In the genomic region with DNA sequence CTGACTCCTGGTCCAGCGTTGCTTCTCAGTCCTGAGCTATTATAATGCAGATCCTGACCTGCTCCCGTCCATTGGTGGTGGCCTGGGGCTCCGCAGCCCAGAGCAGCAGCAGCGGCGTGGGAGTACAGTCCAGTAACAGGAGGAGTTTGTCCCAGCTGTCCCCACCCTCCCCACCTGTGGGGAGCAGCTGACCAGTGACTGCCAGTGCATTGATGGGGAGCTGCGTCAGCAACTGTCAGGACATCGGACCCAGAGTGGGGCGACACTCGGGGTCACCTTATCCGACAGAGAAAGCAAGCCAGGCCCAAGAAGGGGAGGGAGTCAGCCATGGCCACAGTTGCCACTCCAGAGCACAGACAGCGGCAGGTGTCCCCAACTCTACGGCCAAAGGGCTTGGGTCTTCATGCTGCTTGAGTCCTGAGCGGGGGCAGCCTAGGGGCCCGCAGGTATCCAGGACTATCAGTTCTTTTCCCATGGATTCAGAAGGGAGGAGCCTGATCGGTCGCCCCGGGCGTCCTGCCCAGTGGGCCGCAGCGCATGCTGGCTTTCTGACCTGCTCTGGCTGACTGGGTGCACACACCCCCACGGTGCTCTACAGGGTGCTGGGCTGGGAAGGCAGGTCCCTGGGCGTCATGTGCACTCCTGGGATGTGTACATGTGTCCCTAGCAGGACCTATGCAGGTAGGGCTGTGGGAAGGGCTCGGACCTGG, we compare ENCODE assay signal across 9 cellular contexts. TPM values are rescaled to one million over a fixed set of nuclear protein-coding genes. Genes with fewer than 3 reads are reported as not detected.
DNase-seq lines count a peak whose midpoint lies in the region; ATAC-seq and TF ChIP-seq lines count a peak whose summit lies in the region.
"Had no signal": no experiment of that assay in that cellular context is flagged by ENCODE, and none has a peak within 500 bp of the region (broad histone marks: within the 10 kb centered on the region; RNA-seq: fewer than 3 reads in every experiment).

No MANE protein-coding gene starts in this region.

- H3K36me3 ChIP-seq in H7 (replicated peaks; ENCODE audit: control insufficient read depth, insufficient read depth, low read length) (no peaks in the 10 kb centered on the region), cardiac muscle cell (no peaks in the 10 kb centered on the region), psoas muscle (ENCODE audit: insufficient read depth in 1 of 2, low read depth in 1 of 2) (peaks cover 0 to 14% of the 10 kb centered on the region in 2 donors)

- H3K9me3 ChIP-seq in cardiac muscle cell (ENCODE audit: low read depth) (no peaks in the 10 kb centered on the region), psoas muscle (no peaks in the 10 kb centered on the region)
- H3K9me3 ChIP-seq: left lung had no signal

- CTCF ChIA-PET in RWPE1 (lab: Yijun Ruan, JAX) = interaction anchor here (0.6 to 0.7 kb wide), 2 partner anchors 73 to 1473 kb away, joined by 3 to 4 read pairs; no protein-coding TSS in a partner anchor

- ATAC-seq in psoas muscle = peak; percentile 70 to 84 (median 77)
- ATAC-seq in GM18907 (IDR thresholded peaks at IDR 0.05; ENCODE audit: unreplicated experiment) = no peak
- ATAC-seq in GM18858 (IDR thresholded peaks at IDR 0.05; ENCODE audit: unreplicated experiment) = no peak

- intact Hi-C loops in psoas muscle (cut with DNase I) = no loop called here

- WGBS in psoas muscle, 3 donors = 23 to 32% (median 31%) methylated on average over 23 of the region's 23 CpGs

- H3K4me1 ChIP-seq in cardiac muscle cell (ENCODE audit: low read depth) = peaks cover 24% of the 10 kb centered on the region
- peaks cover 87% of the 10 kb centered on the region for H3K4me1 ChIP-seq in psoas muscle

- H3K27me3 ChIP-seq in H7 (ENCODE audit: control insufficient read depth, insufficient read depth, low read length) (no peaks in the 10 kb centered on the region), cardiac muscle cell (no peaks in the 10 kb centered on the region), psoas muscle (ENCODE audit: insufficient read depth in 3 of 3, low read length in 2 of 3) (no peaks in the 10 kb centered on the region)
- H3K27me3 ChIP-seq: left lung had no signal

- no peak overlapping the region for H3K4me3 ChIP-seq in H7 (ENCODE audit: insufficient read depth, low read depth, low read length)
- H3K4me3 ChIP-seq in cardiac muscle cell = no peak overlapping the region
- no peak overlapping the region for H3K4me3 ChIP-seq in psoas muscle
- H3K4me3 ChIP-seq: left lung had no signal

- TF ChIP-seq CTCF in RWPE1 (conservative IDR thresholded peaks at IDR 0.05; ENCODE audit: low read depth) = no peak
- TF ChIP-seq CTCF in cardiac muscle cell (IDR thresholded peaks at IDR 0.05; ENCODE audit: low read depth, low read length) = no peak
- no peak for TF ChIP-seq CTCF in psoas muscle (IDR thresholded peaks at IDR 0.05)

- peak; percentile 73 for DNase-seq in H7
- DNase-seq in RWPE1 (ENCODE audit: low spot score) = no peak
- DNase-seq in cardiac muscle cell (ENCODE audit: low read depth in 1 of 2, low spot score in 1 of 2) = no peak
- DNase-seq in psoas muscle = peak; percentile 62 to 78
- no peak for DNase-seq in SIG-M5 treated with dmso at 0.1 percent for 504 hours (lab: John Stamatoyannopoulos, UW; ENCODE audit: unreplicated experiment)

- peak overlapping the region; percentile 75 for H3K27ac ChIP-seq in RWPE1
- H3K27ac ChIP-seq in cardiac muscle cell = peak overlapping the region; percentile 69
- peak overlapping the region; percentile 82 for H3K27ac ChIP-seq in psoas muscle
- H3K27ac ChIP-seq: KMS-11 had no signal

- POLR2A ChIA-PET in RWPE1 (lab: Yijun Ruan, JAX; ENCODE audit: low non-redundant PET) = no interaction called here

RNA-seq across cellular contexts. Expression of gene DNMT3A, which starts 29.7 kb away (rescaled TPM):
- total RNA-seq in H7 (2014; rRNA removed; shearing (Covaris generic)) = 48.6 and 63.1 TPM in 2 replicates
- total RNA-seq in cardiac muscle cell = 90.6 and 116 TPM in 2 replicates
- polyA plus RNA-seq in cardiac muscle cell = 52.9 and 65.4 TPM in 2 replicates
- total RNA-seq in psoas muscle = 10 to 100 TPM; 20.6 to 26.2 (median 21.7) TPM
- polyA plus RNA-seq in psoas muscle = 1 to 10 TPM; 7.1 to 9.9 (median 8.4) TPM

Comparison
In these comparisons a context has a peak if more than half of its experiments do, and no peak if none do; other contexts are left out.
1. DNase-seq: peak in H7 (single experiment) and psoas muscle (2 of 2); none in RWPE1 (single experiment), cardiac muscle cell (0 of 2) and SIG-M5 treated with dmso at 0.1 percent for 504 hours (single experiment).
2. ATAC-seq: peak in psoas muscle (4 of 4); none in GM18907 (single experiment) and GM18858 (single experiment).
3. Peak in every context shown above with its lines, with median percentiles within 50 percentile points of each other: H3K27ac ChIP-seq.